Comparison of ENCODE assay signal across 8 cellular contexts in the genomic region with DNA sequence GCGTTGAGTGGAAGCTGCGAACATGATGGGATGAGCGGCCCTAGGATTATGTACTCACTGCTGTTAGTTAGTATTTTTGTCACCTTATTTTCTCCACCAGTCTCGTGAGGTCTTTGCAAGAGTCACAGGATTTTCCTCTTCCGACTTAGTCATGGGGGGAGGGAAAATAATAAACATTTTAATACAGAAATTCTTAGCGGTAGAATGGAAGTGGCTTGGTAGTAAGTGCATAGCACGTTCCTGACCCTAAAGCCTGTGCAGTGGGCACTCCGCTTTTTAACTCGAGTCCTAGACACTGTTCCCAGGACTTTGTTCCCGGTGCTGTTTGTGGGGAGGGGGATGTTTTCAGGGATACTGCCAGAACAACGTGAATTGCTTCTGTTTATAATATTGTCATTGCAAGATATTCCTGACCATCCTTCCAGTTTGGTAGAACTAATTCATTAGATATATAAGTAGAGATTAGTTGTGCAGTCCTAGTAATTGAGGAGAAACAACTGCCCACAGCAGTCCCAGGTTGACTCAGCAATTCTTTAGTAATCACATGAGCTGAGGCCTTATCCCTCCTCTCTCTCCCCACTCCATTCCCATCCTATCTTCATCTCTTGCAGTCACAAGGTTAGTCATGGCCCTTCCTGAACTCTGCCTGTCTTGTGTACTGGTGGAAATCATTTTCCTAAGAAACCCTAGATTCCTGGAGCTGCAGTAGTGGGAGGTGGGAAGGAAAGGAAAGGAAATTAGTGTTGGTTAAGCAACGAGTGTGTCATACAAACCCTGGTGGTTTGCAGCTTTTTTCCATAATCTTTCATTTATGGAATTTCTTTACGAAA. TPM values are rescaled to one million over a fixed set of nuclear protein-coding genes. Genes with fewer than 3 reads are reported as not detected.
DNase-seq lines count a peak whose midpoint lies in the region; ATAC-seq and TF ChIP-seq lines count a peak whose summit lies in the region.

No MANE protein-coding gene starts in this region.

- peak overlapping the region; percentile 95 for H3K9ac ChIP-seq in GM23248

- 0 to 1% methylated on average over 13 of the region's 13 CpGs for WGBS in GM23248 (ENCODE audit: low coverage in 1 of 2, low lambda C conversion rate in 2 of 2, missing lambda C conversion rate in 2 of 2), 2 experiments

- H3K4me3 Mint-ChIP-seq in activated T-cell treated with anti-CD3 and anti-CD28 coated beads, Interleukin-2, amount 50 U/mL, for 72 hours = no peak overlapping the region

- no peak overlapping the region for H3K27ac Mint-ChIP-seq in activated naive CD4-positive, alpha-beta T cell treated with anti-CD3 and anti-CD28 coated beads, Interleukin-2, amount 50 U/mL, for 72 hours
- no peak overlapping the region for H3K27ac Mint-ChIP-seq in activated T-cell treated with anti-CD3 and anti-CD28 coated beads, Interleukin-2, amount 50 U/mL, for 72 hours

- H3K9me3 Mint-ChIP-seq in activated naive CD4-positive, alpha-beta T cell treated with anti-CD3 and anti-CD28 coated beads, Interleukin-2, amount 50 U/mL, for 72 hours = no peaks in the 10 kb centered on the region
- H3K9me3 Mint-ChIP-seq in activated T-cell treated with anti-CD3 and anti-CD28 coated beads, Interleukin-2, amount 50 U/mL, for 72 hours = no peaks in the 10 kb centered on the region

- H3K4me1 ChIP-seq in GM23248 (ENCODE audit: insufficient read depth) (peaks cover 29% of the 10 kb centered on the region), RWPE2 (ENCODE audit: insufficient read depth, poor library complexity, severe bottlenecking) (peaks cover 19% of the 10 kb centered on the region)

- H3K4me1 Mint-ChIP-seq in activated T-cell treated with anti-CD3 and anti-CD28 coated beads, Interleukin-2, amount 50 U/mL, for 72 hours (ENCODE audit: low read depth) = peaks cover 33% of the 10 kb centered on the region

- peaks cover 16% of the 10 kb centered on the region for H3F3A ChIP-seq in GM23248 (ENCODE audit: insufficient read depth)

- H3K9me2 ChIP-seq in GM23248 (ENCODE audit: insufficient read depth) = no peaks in the 10 kb centered on the region

- H3K4me2 ChIP-seq in GM23248 (ENCODE audit: unreplicated experiment) = peak overlapping the region; percentile 92

- H3K27me3 Mint-ChIP-seq in activated T-cell treated with anti-CD3 and anti-CD28 coated beads, Interleukin-2, amount 50 U/mL, for 72 hours (ENCODE audit: low read depth) = no peaks in the 10 kb centered on the region

- H3K27ac ChIP-seq in GM23248 = peak overlapping the region; percentile 95
- peak overlapping the region; percentile 51 for H3K27ac ChIP-seq in RWPE2 (ENCODE audit: poor library complexity, severe bottlenecking)

- in situ Hi-C loops in GM23248 (cut with MboI) = no loop called here

- H3K36me3 Mint-ChIP-seq in activated naive CD4-positive, alpha-beta T cell treated with anti-CD3 and anti-CD28 coated beads, Interleukin-2, amount 50 U/mL, for 72 hours = peaks cover 0 to 16% of the 10 kb centered on the region in 2 donors
- H3K36me3 Mint-ChIP-seq in activated T-cell treated with anti-CD3 and anti-CD28 coated beads, Interleukin-2, amount 50 U/mL, for 72 hours (ENCODE audit: insufficient read depth in 2 of 2) = peaks cover 0 to 14% of the 10 kb centered on the region in 2 donors

- peak; percentile 55 for DNase-seq in AG20443 (ENCODE audit: low spot score)
- DNase-seq in GM23248 = peak; percentile 88
- DNase-seq in RWPE2 (ENCODE audit: low spot score) = no peak
- DNase-seq in foreskin melanocyte = peak; percentile 51
- DNase-seq in retinal pigment epithelial cell (ENCODE audit: low read depth) = peak; percentile 52
- DNase-seq in activated naive CD4-positive, alpha-beta T cell treated with anti-CD3 and anti-CD28 coated beads, Interleukin-2, amount 50 U/mL, for 72 hours (ENCODE audit: low spot score in 2 of 2) = no peak
- no peak for DNase-seq in KG1 (lab: John Stamatoyannopoulos, UW)
- DNase-seq in activated T-cell treated with anti-CD3 and anti-CD28 coated beads, Interleukin-2, amount 50 U/mL, for 72 hours = no peak

- H3K36me3 ChIP-seq in GM23248 (ENCODE audit: low read depth) (peaks cover 10% of the 10 kb centered on the region; the same call in 1 of the 2 replicates), RWPE2 (ENCODE audit: low read depth) (peaks cover 54% of the 10 kb centered on the region)

- peak overlapping the region; percentile 87 for H2AFZ ChIP-seq in GM23248

- peak overlapping the region; percentile 95 for H3K4me3 ChIP-seq in GM23248
- H3K4me3 ChIP-seq in RWPE2 (ENCODE audit: severe bottlenecking) = peak overlapping the region; percentile 67
- peak overlapping the region; percentile 89 for H3K4me3 ChIP-seq in retinal pigment epithelial cell (ENCODE audit: low read length)

- peak; percentile 48; the same call in 2 of the 3 replicates for ATAC-seq in RWPE2 (ENCODE audit: low read depth)
- no peak for ATAC-seq in activated naive CD4-positive, alpha-beta T cell treated with anti-CD3 and anti-CD28 coated beads, Interleukin-2, amount 50 U/mL, for 72 hours
- ATAC-seq in activated T-cell treated with anti-CD3 and anti-CD28 coated beads, Interleukin-2, amount 50 U/mL, for 72 hours (replicated peaks in 1 of 2) = no peak

- no peaks in the 10 kb centered on the region for H4K20me1 ChIP-seq in GM23248 (ENCODE audit: insufficient read depth)

- H3K27me3 ChIP-seq in GM23248 (replicated peaks; ENCODE audit: insufficient read depth) = no peaks in the 10 kb centered on the region
- no peaks in the 10 kb centered on the region for H3K27me3 ChIP-seq in RWPE2 (ENCODE audit: insufficient read depth, poor library complexity, severe bottlenecking)

- peaks cover 57% of the 10 kb centered on the region for H3K79me2 ChIP-seq in GM23248 (ENCODE audit: insufficient read depth)

- H3K9me3 ChIP-seq in GM23248 (ENCODE audit: low read depth) (no peaks in the 10 kb centered on the region), RWPE2 (ENCODE audit: severe bottlenecking) (no peaks in the 10 kb centered on the region)

- TF ChIP-seq CTCF in RWPE2 (IDR thresholded peaks at IDR 0.05; ENCODE audit: poor library complexity, severe bottlenecking) (no peak), retinal pigment epithelial cell (conservative IDR thresholded peaks at IDR 0.05; ENCODE audit: low read depth, low read length) (no peak)

RNA-seq across cellular contexts. Expression of a gene that starts 0.8 kb away (rescaled TPM):
- 21.6 and 29.8 TPM in 2 replicates for total RNA-seq in GM23248 (2014; rRNA removed; shearing (Covaris generic))
- 20.7 and 21.5 TPM in 2 replicates for polyA plus RNA-seq in GM23248 (2016; fragmentation: Nextera tagmentation; extraction: Ambion mirVana)
- total RNA-seq in activated naive CD4-positive, alpha-beta T cell treated with anti-CD3 and anti-CD28 coated beads, Interleukin-2, amount 50 U/mL, for 72 hours = 1 to 10 TPM; 5.5 to 7.6 TPM
- 1 to 10 TPM; 5.9 to 8.0 TPM for total RNA-seq in activated T-cell treated with anti-CD3 and anti-CD28 coated beads, Interleukin-2, amount 50 U/mL, for 72 hours

RNA-seq across cellular contexts. Expression of a gene that starts 1.0 kb away (rescaled TPM):
- total RNA-seq in GM23248 (2014; rRNA removed; shearing (Covaris generic)) = 5.4 and 8.1 TPM in 2 replicates
- 7.6 and 10.0 TPM in 2 replicates for polyA plus RNA-seq in GM23248 (2016; fragmentation: Nextera tagmentation; extraction: Ambion mirVana)
- 10 to 100 TPM; 12.5 to 12.9 TPM for total RNA-seq in activated naive CD4-positive, alpha-beta T cell treated with anti-CD3 and anti-CD28 coated beads, Interleukin-2, amount 50 U/mL, for 72 hours
- total RNA-seq in activated T-cell treated with anti-CD3 and anti-CD28 coated beads, Interleukin-2, amount 50 U/mL, for 72 hours = 10 to 100 TPM in 1 of 2 donors, 1 to 10 TPM in 1; 9.5 to 10.6 TPM

Comparison
In these comparisons a context has a peak if more than half of its experiments do, and no peak if none do; other contexts are left out.
1. DNase-seq: peak in AG20443 (single experiment), GM23248 (single experiment), foreskin melanocyte (single experiment) and retinal pigment epithelial cell (single experiment); none in RWPE2 (single experiment), activated naive CD4-positive, alpha-beta T cell treated with anti-CD3 and anti-CD28 coated beads, Interleukin-2, amount 50 U/mL, for 72 hours (0 of 2), KG1 (single experiment) and activated T-cell treated with anti-CD3 and anti-CD28 coated beads, Interleukin-2, amount 50 U/mL, for 72 hours (0 of 2).
2. Peak in every context shown above with its lines, with median percentiles within 50 percentile points of each other: H3K4me3 ChIP-seq.